1 cellular context compared by ENCODE assay signal in the genomic region with DNA sequence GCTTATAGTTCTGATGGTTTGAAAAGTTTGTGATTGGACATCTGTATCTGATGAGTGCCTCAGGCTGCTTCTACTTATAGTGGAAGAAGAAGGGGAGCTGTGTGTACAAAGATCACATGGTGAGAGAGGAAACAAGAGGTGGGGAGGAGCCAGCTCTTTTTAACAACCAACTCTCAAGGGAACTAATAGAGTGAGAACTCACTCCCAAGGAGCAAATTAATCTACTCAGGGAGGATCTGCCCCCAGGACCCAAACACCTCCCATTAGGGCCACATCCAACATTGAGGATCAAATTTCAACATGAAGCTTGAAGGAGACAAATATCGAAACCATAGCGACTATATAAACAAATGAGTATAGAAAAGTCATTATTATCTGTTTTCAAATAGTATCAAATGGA.
TF ChIP-seq lines count a peak whose summit lies in the region.

No MANE protein-coding gene starts in this region.

TF ChIP-seq in SK-N-SH treated with all-trans-retinoic acid at 6 μM for 48 hours, 23 proteins besides CTCF, POLR2A, EP300 and RAD21 (continued from another document):
- TF ChIP-seq, protein P1, sequence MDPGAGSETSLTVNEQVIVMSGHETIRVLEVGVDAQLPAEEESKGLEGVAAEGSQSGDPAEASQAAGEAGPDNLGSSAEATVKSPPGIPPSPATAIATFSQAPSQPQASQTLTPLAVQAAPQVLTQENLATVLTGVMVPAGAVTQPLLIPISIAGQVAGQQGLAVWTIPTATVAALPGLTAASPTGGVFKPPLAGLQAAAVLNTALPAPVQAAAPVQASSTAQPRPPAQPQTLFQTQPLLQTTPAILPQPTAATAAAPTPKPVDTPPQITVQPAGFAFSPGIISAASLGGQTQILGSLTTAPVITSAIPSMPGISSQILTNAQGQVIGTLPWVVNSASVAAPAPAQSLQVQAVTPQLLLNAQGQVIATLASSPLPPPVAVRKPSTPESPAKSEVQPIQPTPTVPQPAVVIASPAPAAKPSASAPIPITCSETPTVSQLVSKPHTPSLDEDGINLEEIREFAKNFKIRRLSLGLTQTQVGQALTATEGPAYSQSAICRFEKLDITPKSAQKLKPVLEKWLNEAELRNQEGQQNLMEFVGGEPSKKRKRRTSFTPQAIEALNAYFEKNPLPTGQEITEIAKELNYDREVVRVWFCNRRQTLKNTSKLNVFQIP (CRISPR knock-in tag; IDR thresholded peaks at IDR 0.05; ENCODE audit: borderline replicate concordance, low read depth): no peak
- TF ChIP-seq ZFP30 (CRISPR knock-in tag; IDR thresholded peaks at IDR 0.05): no peak
- TF ChIP-seq ZC3H10 (CRISPR knock-in tag; IDR thresholded peaks at IDR 0.05): no peak
- no peak for TF ChIP-seq PPARA (CRISPR knock-in tag; IDR thresholded peaks at IDR 0.05; ENCODE audit: borderline replicate concordance)
- TF ChIP-seq, protein P2, sequence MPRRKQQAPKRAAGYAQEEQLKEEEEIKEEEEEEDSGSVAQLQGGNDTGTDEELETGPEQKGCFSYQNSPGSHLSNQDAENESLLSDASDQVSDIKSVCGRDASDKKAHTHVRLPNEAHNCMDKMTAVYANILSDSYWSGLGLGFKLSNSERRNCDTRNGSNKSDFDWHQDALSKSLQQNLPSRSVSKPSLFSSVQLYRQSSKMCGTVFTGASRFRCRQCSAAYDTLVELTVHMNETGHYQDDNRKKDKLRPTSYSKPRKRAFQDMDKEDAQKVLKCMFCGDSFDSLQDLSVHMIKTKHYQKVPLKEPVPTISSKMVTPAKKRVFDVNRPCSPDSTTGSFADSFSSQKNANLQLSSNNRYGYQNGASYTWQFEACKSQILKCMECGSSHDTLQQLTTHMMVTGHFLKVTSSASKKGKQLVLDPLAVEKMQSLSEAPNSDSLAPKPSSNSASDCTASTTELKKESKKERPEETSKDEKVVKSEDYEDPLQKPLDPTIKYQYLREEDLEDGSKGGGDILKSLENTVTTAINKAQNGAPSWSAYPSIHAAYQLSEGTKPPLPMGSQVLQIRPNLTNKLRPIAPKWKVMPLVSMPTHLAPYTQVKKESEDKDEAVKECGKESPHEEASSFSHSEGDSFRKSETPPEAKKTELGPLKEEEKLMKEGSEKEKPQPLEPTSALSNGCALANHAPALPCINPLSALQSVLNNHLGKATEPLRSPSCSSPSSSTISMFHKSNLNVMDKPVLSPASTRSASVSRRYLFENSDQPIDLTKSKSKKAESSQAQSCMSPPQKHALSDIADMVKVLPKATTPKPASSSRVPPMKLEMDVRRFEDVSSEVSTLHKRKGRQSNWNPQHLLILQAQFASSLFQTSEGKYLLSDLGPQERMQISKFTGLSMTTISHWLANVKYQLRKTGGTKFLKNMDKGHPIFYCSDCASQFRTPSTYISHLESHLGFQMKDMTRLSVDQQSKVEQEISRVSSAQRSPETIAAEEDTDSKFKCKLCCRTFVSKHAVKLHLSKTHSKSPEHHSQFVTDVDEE (CRISPR knock-in tag; IDR thresholded peaks at IDR 0.05): no peak
TF ChIP-seq in SK-N-SH treated with all-trans-retinoic acid at 6 μM for 48 hours: peak in this region for 0.
